13 cellular contexts compared by ENCODE assay signal in the genomic region with DNA sequence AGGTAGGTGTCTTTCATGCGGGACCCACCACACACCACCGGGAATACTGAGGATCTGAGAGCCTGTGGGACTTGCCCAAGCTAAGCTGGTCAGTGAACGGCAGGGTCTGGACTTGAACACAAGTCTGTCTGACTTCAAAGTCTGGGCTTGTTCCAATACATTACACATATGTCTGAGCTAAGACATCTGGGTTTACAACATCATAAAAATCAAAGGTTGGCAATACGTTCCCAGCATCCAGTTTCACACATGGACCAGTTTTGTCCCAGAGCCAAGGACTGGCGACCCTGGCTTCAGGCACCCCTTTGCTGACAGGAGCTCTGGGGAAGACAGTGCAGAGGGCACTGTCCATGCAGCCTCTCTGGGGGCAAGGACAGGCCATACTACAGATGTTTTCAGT. TPM values are rescaled to one million over a fixed set of nuclear protein-coding genes. Genes with fewer than 3 reads are reported as not detected.
DNase-seq lines count a peak whose midpoint lies in the region; ATAC-seq and TF ChIP-seq lines count a peak whose summit lies in the region.
"Had no signal": no experiment of that assay in that cellular context is flagged by ENCODE, and none has a peak within 500 bp of the region (broad histone marks: within the 10 kb centered on the region; RNA-seq: fewer than 3 reads in every experiment).

No MANE protein-coding gene starts in this region.

- intact Hi-C loops in adrenal gland (cut with DNase I) = no loop called here

- H3K36me3 ChIP-seq in adrenal gland (replicated peaks in 1 of 2) = no peaks in the 10 kb centered on the region

- H3K27ac ChIP-seq in adrenal gland = no peak overlapping the region

- DNase-seq in AG10803 (ENCODE audit: low read depth) = peak; percentile 57
- peak; percentile 21 for DNase-seq in HFF-Myc (ENCODE audit: extremely low read depth, low read depth)
- DNase-seq in fibroblast of peridontal ligament (ENCODE audit: extremely low read depth) = peak; percentile 25
- peak; percentile 8 for DNase-seq in left kidney (ENCODE audit: low read depth, low spot score)
- no peak for DNase-seq in adrenal gland
- DNase-seq in H4 (ENCODE audit: low spot score) = no peak
- DNase-seq: DMS79, MM.1S, NCI-H1092 treated with DMSO at 0.1 percent for 48 hours, NCI-H2081 treated with DMSO at 0.1 percent for 48 hours, NCI-H510A treated with DMSO at 0.1 percent for 48 hours had no signal

- H3K4me3 ChIP-seq in AG10803 (ENCODE audit: low read length) (no peak overlapping the region), HFF-Myc (replicated peaks; ENCODE audit: low read depth, low read length) (no peak overlapping the region), adrenal gland (no peak overlapping the region)

- H3K27me3 ChIP-seq in adrenal gland = no peaks in the 10 kb centered on the region

- 94 to 96% (median 95%) methylated on average over 4 to 5 of the region's 5 CpGs for WGBS in adrenal gland, 4 donors

- H3K4me1 ChIP-seq in adrenal gland (replicated peaks in 1 of 2) = peaks cover 14 to 17% of the 10 kb centered on the region in 2 donors

- no peak for TF ChIP-seq POLR2A in adrenal gland (IDR thresholded peaks at IDR 0.05)

- no peaks in the 10 kb centered on the region for H3K9me3 ChIP-seq in adrenal gland (replicated peaks in 1 of 3)

- TF ChIP-seq CTCF in AG10803 (conservative IDR thresholded peaks at IDR 0.05; ENCODE audit: low read length) = no peak
- TF ChIP-seq CTCF in HFF-Myc (IDR thresholded peaks at IDR 0.05; ENCODE audit: low read depth, low read length, missing control alignments) = no peak
- TF ChIP-seq CTCF in adrenal gland (IDR thresholded peaks at IDR 0.05) = no peak

- no peak for ATAC-seq in GM21576 (IDR thresholded peaks at IDR 0.05; ENCODE audit: unreplicated experiment)
- no peak for ATAC-seq in HG03196 (IDR thresholded peaks at IDR 0.05; ENCODE audit: unreplicated experiment)

RNA-seq across cellular contexts. Expression of a gene that starts 27.9 kb away (rescaled TPM):
- 10 to 100 TPM; 15.8 to 47.3 (median 30.7) TPM for total RNA-seq in adrenal gland
- polyA plus RNA-seq in adrenal gland = 10 to 100 TPM in 1 of 3 donors, 1 to 10 TPM in 2; 4.4 to 12.7 (median 8.3) TPM
- total RNA-seq in H4 (2014; rRNA removed; shearing (Covaris generic)) = 1.8 and 13.7 TPM in 2 replicates

Comparison
In these comparisons a context has a peak if more than half of its experiments do, and no peak if none do; other contexts are left out.
1. DNase-seq: peak in AG10803 (single experiment), HFF-Myc (single experiment), fibroblast of peridontal ligament (single experiment) and left kidney (single experiment); none in adrenal gland (0 of 7) and H4 (single experiment).